ENCODE assay signal across 2 cellular contexts in the genomic region with DNA sequence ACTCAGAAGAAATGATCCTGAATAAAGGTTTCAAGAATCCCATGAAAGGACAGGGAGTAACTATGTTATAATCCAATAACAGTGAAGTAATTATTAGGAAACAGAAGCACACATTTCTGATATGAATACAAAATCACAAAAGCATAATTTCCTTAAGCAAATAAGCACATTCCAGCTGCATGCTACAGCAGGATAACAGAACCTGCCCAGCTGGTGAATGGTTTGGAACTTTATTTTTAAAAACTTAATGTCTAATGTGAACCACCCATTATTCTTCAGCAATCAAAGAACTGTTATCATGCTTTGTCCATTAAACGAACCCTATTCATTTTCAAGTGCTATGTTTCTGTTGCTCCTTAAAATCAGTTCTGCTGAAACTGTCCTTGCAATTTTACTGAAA.
TF ChIP-seq lines count a peak whose summit lies in the region.

No MANE protein-coding gene starts in this region.

TF ChIP-seq in A549, 52 proteins besides CTCF, POLR2A, EP300 and RAD21:
- TF ChIP-seq MYC (IDR thresholded peaks at IDR 0.05; ENCODE audit: borderline replicate concordance, low read length): no peak

TF ChIP-seq in endothelial cell of umbilical vein, 7 proteins besides CTCF, POLR2A, EP300 and RAD21:
- TF ChIP-seq FOS (IDR thresholded peaks at IDR 0.05; ENCODE audit: borderline replicate concordance, insufficient read depth, low read length): no peak
- TF ChIP-seq POLR2AphosphoS5 (IDR thresholded peaks at IDR 0.05; ENCODE audit: insufficient read depth, low read depth, low read length): no peak
- TF ChIP-seq GATA2 (IDR thresholded peaks at IDR 0.05; ENCODE audit: insufficient read depth, insufficient read length, low read depth, low read length): no peak
